ENCODE assay signal across 22 cellular contexts in genomic region chr4:120926358-120927025, GRCh38. TPM values are rescaled to one million over a fixed set of nuclear protein-coding genes. Genes with fewer than 3 reads are reported as not detected.
"Had no signal": no experiment of that assay in that cellular context is flagged by ENCODE, and none has a peak within 500 bp of the region (broad histone marks: within the 10 kb centered on the region; RNA-seq: fewer than 3 reads in every experiment).

No MANE protein-coding gene starts in this region.

- H3K9me2 ChIP-seq: SK-N-SH had no signal

- H3K27ac ChIP-seq: HL-60, KMS-11, RWPE1 had no signal

- H3K4me3 Mint-ChIP-seq: IgD-negative memory B cell had no signal

- ATAC-seq: K562, Panc1, PC-3 had no signal

- H3K9ac ChIP-seq: KMS-11, SK-N-SH had no signal

- H3K4me3 ChIP-seq: K562 had no signal

- H3K36me3 Mint-ChIP-seq: IgD-negative memory B cell had no signal

- H3K27ac Mint-ChIP-seq: IgD-negative memory B cell had no signal

- H3K4me2 ChIP-seq: KMS-11, SK-N-SH had no signal

- H3K9me3 ChIP-seq: SK-N-SH had no signal

- DNase-seq: Kasumi-1, MM.1S, NCI-H1092 treated with DMSO at 0.1 percent for 48 hours, NCI-H1436, NCI-H187, NCI-H2029, NCI-H2081 treated with DMSO at 0.1 percent for 48 hours, NCI-H2171, NCI-H226, NCI-H510A, NCI-H524 treated with DMSO at 0.1 percent for 48 hours, NCI-H69, NCI-H774, PC-3, SHP77, SK-N-SH had no signal

RNA-seq across cellular contexts. Expression of gene PRDM5, which starts 4.0 kb away (rescaled TPM):
- total RNA-seq: K562 had no signal
- polyA plus RNA-seq: IgD-negative memory B cell, K562 had no signal
